ENCODE assay signal across 13 cellular contexts in genomic region chr3:69020424-69020823, GRCh38.
DNase-seq lines count a peak whose midpoint lies in the region; ATAC-seq, FAIRE-seq and TF ChIP-seq lines count a peak whose summit lies in the region.
"Had no signal": no experiment of that assay in that cellular context is flagged by ENCODE, and none has a peak within 500 bp of the region (broad histone marks: within the 10 kb centered on the region; RNA-seq: fewer than 3 reads in every experiment).

No MANE protein-coding gene starts in this region.

- peak; percentile 98 for FAIRE-seq in A204.1 (lab: Jason Lieb, UNC)

- no peak overlapping the region for H3K4me3 ChIP-seq in fibroblast of pulmonary artery (replicated peaks; ENCODE audit: low read depth, low read length)
- H3K4me3 ChIP-seq: uterus had no signal

- no peak overlapping the region for H3K27ac ChIP-seq in RWPE1
- H3K27ac ChIP-seq: uterus had no signal

- DNase-seq in RWPE1 (ENCODE audit: low spot score) = no peak
- no peak for DNase-seq in fibroblast of pulmonary artery (ENCODE audit: low read depth)
- no peak for DNase-seq in activated gamma-delta T cell treated with Interleukin-2 at 50 U/mL for 16 hours
- no peak for DNase-seq in activated CD8-positive, alpha-beta memory T cell treated with anti-CD3 and anti-CD28 coated beads for 24 hours
- no peak for DNase-seq in HK-2 (ENCODE audit: unreplicated experiment)
- DNase-seq: activated CD4-positive, alpha-beta T cell treated with anti-CD3 and anti-CD28 coated beads for 4 hours; activated naive CD8-positive, alpha-beta T cell treated with anti-CD3 and anti-CD28 coated beads for 36 hours; NCI-H1092 treated with DMSO at 0.1 percent for 48 hours; uterus had no signal

- POLR2A ChIA-PET in RWPE1 (lab: Yijun Ruan, JAX; ENCODE audit: low non-redundant PET) = no interaction called here

- TF ChIP-seq CTCF in GM12873 (IDR thresholded peaks at IDR 0.05; ENCODE audit: insufficient read depth, low read depth, low read length, missing control alignments) (peak; percentile 20), RWPE1 (conservative IDR thresholded peaks at IDR 0.05; ENCODE audit: low read depth) (peak; percentile 64), fibroblast of pulmonary artery (IDR thresholded peaks at IDR 0.05; ENCODE audit: low read length, missing control alignments) (peak; percentile 46)

- ATAC-seq in HG03280 (IDR thresholded peaks at IDR 0.05; ENCODE audit: unreplicated experiment) = no peak
- ATAC-seq: esophagus mucosa had no signal

- CTCF ChIA-PET in RWPE1 (lab: Yijun Ruan, JAX) = no interaction called here
